Comparison of ENCODE assay signal across 8 cellular contexts in the genomic region with DNA sequence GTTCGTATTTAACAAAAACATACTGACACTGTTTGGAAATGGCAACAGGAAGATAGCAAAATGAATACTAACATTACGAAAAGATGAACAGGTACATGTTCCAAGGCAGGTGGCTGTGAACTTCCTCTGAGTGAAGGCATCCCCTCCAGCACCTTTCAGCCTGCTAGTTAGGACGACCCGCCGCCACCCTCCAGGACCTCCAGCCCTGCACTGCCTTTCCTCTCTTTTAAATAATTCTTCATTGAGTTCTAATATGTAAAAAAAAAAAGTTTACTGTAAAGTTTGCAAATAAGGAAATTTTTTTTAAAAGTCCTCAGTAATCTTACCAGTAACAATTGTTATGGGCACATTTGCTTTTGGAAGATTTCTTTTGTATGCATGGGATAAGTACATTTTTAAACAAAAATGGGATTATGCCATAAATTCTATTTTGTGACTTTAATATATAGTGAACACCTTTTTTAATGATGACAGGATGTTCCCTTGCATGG. TPM values are rescaled to one million over a fixed set of nuclear protein-coding genes. Genes with fewer than 3 reads are reported as not detected.
DNase-seq lines count a peak whose midpoint lies in the region; ATAC-seq and TF ChIP-seq lines count a peak whose summit lies in the region.

No MANE protein-coding gene starts in this region.

- H3K4me3 Mint-ChIP-seq in natural killer cell, result peak overlapping the region; percentile 95

- H3K9me3 ChIP-seq in BE2C (no peaks in the 10 kb centered on the region), OCI-LY3 (ENCODE audit: insufficient read depth, low read length) (no peaks in the 10 kb centered on the region), colonic mucosa (no peaks in the 10 kb centered on the region)

- ATAC-seq in natural killer cell, result no peak

- TF ChIP-seq CTCF in BE2C (IDR thresholded peaks at IDR 0.05; ENCODE audit: low read depth, low read length) (no peak), OCI-LY3 (IDR thresholded peaks at IDR 0.05; ENCODE audit: low read depth, low read length) (no peak), colonic mucosa (IDR thresholded peaks at IDR 0.05) (no peak), natural killer cell (IDR thresholded peaks at IDR 0.05) (no peak)

- peaks cover 98% of the 10 kb centered on the region for H4K20me1 ChIP-seq in OCI-LY3 (ENCODE audit: insufficient read depth, low read length)

- H3K27ac ChIP-seq in OCI-LY3 (ENCODE audit: low read length), result 0 out of 2 replicates have a peak overlapping the region, but pooled peaks have one; percentile 0
- peak overlapping the region; percentile 100 for H3K27ac ChIP-seq in colonic mucosa

- no peaks in the 10 kb centered on the region for H3K9me3 Mint-ChIP-seq in natural killer cell

- DNase-seq in BE2C (no peak), colonic mucosa (peak; percentile 50), natural killer cell (no peak), AG08396 (ENCODE audit: low spot score) (no peak), hypothalamus (lab: John Stamatoyannopoulos, UW) (no peak), SW 1271 (lab: John Stamatoyannopoulos, UW) (no peak), iPS-NIHi11 (ENCODE audit: low spot score) (no peak)

- peak overlapping the region; percentile 98 to 100 for H3K27ac Mint-ChIP-seq in natural killer cell

- peak overlapping the region; percentile 92 for H3K4me2 ChIP-seq in OCI-LY3 (ENCODE audit: low read length)

- H3K9ac ChIP-seq in OCI-LY3 (ENCODE audit: low read length) (0 out of 2 replicates have a peak overlapping the region, but pooled peaks have one; percentile 10), colonic mucosa (ENCODE audit: low read depth in 2 of 2, low read length in 2 of 2) (peak overlapping the region; percentile 38 to 100)

- H3K4me1 Mint-ChIP-seq in natural killer cell, result peaks cover 94 to 98% of the 10 kb centered on the region in 2 donors

- no peaks in the 10 kb centered on the region for H3K27me3 Mint-ChIP-seq in natural killer cell (ENCODE audit: low read depth in 2 of 2)

- H3K4me1 ChIP-seq in BE2C (peaks cover 3% of the 10 kb centered on the region; the same call in 1 of the 2 replicates), OCI-LY3 (ENCODE audit: low read length) (peaks cover 59% of the 10 kb centered on the region), colonic mucosa (peaks cover 5% of the 10 kb centered on the region)

- H3K79me2 ChIP-seq in OCI-LY3 (ENCODE audit: low read length), result peaks cover 98% of the 10 kb centered on the region

- no peak overlapping the region for H2AFZ ChIP-seq in OCI-LY3 (ENCODE audit: low read depth, low read length)

- intact Hi-C loops in colonic mucosa (cut with DNase I) (no loop called here), natural killer cell (cut with micrococcal nuclease) (no loop called here)

- H3K4me3 ChIP-seq in BE2C (ENCODE audit: low read depth, low read length) (peak overlapping the region; percentile 88), OCI-LY3 (ENCODE audit: low read length) (peak overlapping the region; percentile 82), colonic mucosa (no peak overlapping the region)

- no peaks in the 10 kb centered on the region for H3K27me3 ChIP-seq in BE2C
- no peaks in the 10 kb centered on the region for H3K27me3 ChIP-seq in OCI-LY3 (ENCODE audit: low read depth, low read length)
- no peaks in the 10 kb centered on the region for H3K27me3 ChIP-seq in colonic mucosa

- H3K36me3 ChIP-seq in BE2C (peaks cover 34% of the 10 kb centered on the region), OCI-LY3 (replicated peaks; ENCODE audit: low read depth, low read length) (peaks cover 74% of the 10 kb centered on the region), colonic mucosa (no peaks in the 10 kb centered on the region)

- peaks cover 7% of the 10 kb centered on the region for H3K36me3 Mint-ChIP-seq in natural killer cell

RNA-seq across cellular contexts. Expression of gene NEAT1, which starts 6.0 kb away (rescaled TPM):
- 301 TPM for polyA plus RNA-seq in BE2C (2012; ENCODE audit: insufficient read depth, insufficient read length, low read depth)
- total RNA-seq in colonic mucosa (100 to 1,000 TPM; 269 to 502 TPM), natural killer cell (1,000 to 10,000 TPM; 1,031 to 1,768 (median 1,493) TPM)

RNA-seq across cellular contexts. Expression of gene FRMD8, which starts 42.2 kb away (rescaled TPM):
- 12.5 TPM for polyA plus RNA-seq in BE2C (2012; ENCODE audit: insufficient read depth, insufficient read length, low read depth)
- total RNA-seq in colonic mucosa, result 10 to 100 TPM; 30.7 to 43.9 TPM
- total RNA-seq in natural killer cell, result 10 to 100 TPM; 45.6 to 58.4 (median 57.7) TPM

RNA-seq across cellular contexts. Expression of gene SLC25A45, which starts 46.2 kb away (rescaled TPM):
- 2.7 TPM for polyA plus RNA-seq in BE2C (2012; ENCODE audit: insufficient read depth, insufficient read length, low read depth)
- total RNA-seq in colonic mucosa, result 1 to 10 TPM; 4.4 to 6.9 TPM
- total RNA-seq in natural killer cell, result 10 to 100 TPM; 50.9 to 61.1 (median 61.0) TPM

Comparison
In these comparisons a context has a peak if more than half of its experiments do, and no peak if none do; other contexts are left out.
1. RNA of gene SLC25A45, which starts 46.2 kb away (total RNA-seq): 50.9 to 61.1 TPM in natural killer cell; 4.4 to 6.9 TPM in colonic mucosa; every median in the first group is over 4 times any median in the second.